Comparison of ENCODE assay signal across 8 cellular contexts in genomic region chr5:522899-523657, GRCh38. TPM values are rescaled to one million over a fixed set of nuclear protein-coding genes. Genes with fewer than 3 reads are reported as not detected.
DNase-seq lines count a peak whose midpoint lies in the region; ATAC-seq and TF ChIP-seq lines count a peak whose summit lies in the region.

No MANE protein-coding gene starts in this region.

- H3K27ac ChIP-seq in Panc1 (ENCODE audit: low read length), result no peak overlapping the region
- H3K27ac ChIP-seq in mesendoderm (ENCODE audit: low read depth, low read length), result no peak overlapping the region

- no peaks in the 10 kb centered on the region for H3K79me2 ChIP-seq in mesendoderm (ENCODE audit: control insufficient read depth, insufficient read depth, low read length)

- peak overlapping the region; percentile 22 to 52; a peak in 3 of 4 replicates for H3K4me3 ChIP-seq in Panc1 (ENCODE audit: low read depth in 2 of 2, low read length in 2 of 2)
- H3K4me3 ChIP-seq in mesendoderm (ENCODE audit: low read length), result no peak overlapping the region

- CTCF ChIA-PET in HEK293T (lab: Yijun Ruan, JAX), result interaction anchor here (0.5 kb wide), 1 partner anchor 283 kb away, joined by 3 read pairs; no protein-coding TSS in a partner anchor
- CTCF ChIA-PET in Panc1 (lab: Charles Lee), result no interaction called here

- H3K4me1 ChIP-seq in Panc1 (ENCODE audit: control insufficient read depth, insufficient read depth, low read length), result 0 out of 2 replicates have a peak, but pooled peaks cover 2% of the 10 kb centered on the region
- no peaks in the 10 kb centered on the region for H3K4me1 ChIP-seq in mesendoderm (ENCODE audit: control insufficient read depth, low read depth, low read length)

- no TSS peak for BruUV-seq in Panc1 (replicated peaks; lab: Mats Ljungman, UMichigan)

- H3K36me3 ChIP-seq in Panc1 (ENCODE audit: control insufficient read depth, insufficient read depth, low read length) (no peaks in the 10 kb centered on the region), mesendoderm (ENCODE audit: control insufficient read depth, insufficient read depth, low read length) (no peaks in the 10 kb centered on the region)

- H3K56ac ChIP-seq in mesendoderm (ENCODE audit: low read length), result no peak overlapping the region

- H3K4ac ChIP-seq in mesendoderm (ENCODE audit: low read depth, low read length), result no peak overlapping the region

- no peak overlapping the region for H2BK15ac ChIP-seq in mesendoderm (replicated peaks; ENCODE audit: low read depth)

- no peak overlapping the region for H2BK5ac ChIP-seq in mesendoderm (ENCODE audit: low read length)

- intact Hi-C loops in Panc1 (cut with micrococcal nuclease; ENCODE audit: unreplicated experiment), result no loop called here
- intact Hi-C loops in posterior vena cava (cut with DNase I), result no loop called here

- no peak overlapping the region for H3K9ac ChIP-seq in mesendoderm (ENCODE audit: low read length)

- in situ Hi-C loops in Panc1 (cut with HindIII; ENCODE audit: low pct_unique_long_range_greater_than_20kb, low sequenced_read_pairs), result no loop called here

- DNase-seq in AG08395 (ENCODE audit: low spot score), result peak; percentile 19
- peak; percentile 26 for DNase-seq in HEK293T (ENCODE audit: extremely low spot score)
- no peak for DNase-seq in Panc1 (ENCODE audit: low read depth, low spot score)
- DNase-seq in mesendoderm, result peak; percentile 61
- no peak for DNase-seq in cerebellum (ENCODE audit: low spot score)
- no peak for DNase-seq in posterior vena cava (ENCODE audit: low spot score)
- no peak for DNase-seq in activated CD8-positive, alpha-beta memory T cell treated with anti-CD3 and anti-CD28 coated beads for 24 hours

- H4K5ac ChIP-seq in mesendoderm (ENCODE audit: low read length), result no peak overlapping the region

- no CpG with 5 or more reads among the region's 30 CpGs for WGBS in mesendoderm (ENCODE audit: extremely low coverage, insufficient coverage, low lambda C conversion rate)

- H3K18ac ChIP-seq in mesendoderm (ENCODE audit: low read length), result no peak overlapping the region

- H4K8ac ChIP-seq in mesendoderm (ENCODE audit: low read depth, low read length), result no peak overlapping the region

- H3K23ac ChIP-seq in mesendoderm (ENCODE audit: low read length), result no peak overlapping the region

- POLR2A ChIA-PET in HEK293T (lab: Yijun Ruan, JAX), result no interaction called here
- POLR2A ChIA-PET in Panc1 (lab: Charles Lee), result no interaction called here

- no peaks in the 10 kb centered on the region for H3K79me1 ChIP-seq in mesendoderm (ENCODE audit: low read length)

- no peak overlapping the region for H2BK120ac ChIP-seq in mesendoderm (ENCODE audit: low read depth, low read length)

- H3K9me3 ChIP-seq in Panc1 (ENCODE audit: control insufficient read depth, insufficient read depth, low read depth, low read length), result no peaks in the 10 kb centered on the region

- H3K27me3 ChIP-seq in Panc1 (ENCODE audit: control insufficient read depth, insufficient read depth, low read length) (peaks cover 5% of the 10 kb centered on the region), mesendoderm (ENCODE audit: insufficient read depth, low read length, poor library complexity) (peaks cover 48% of the 10 kb centered on the region)

- no peak overlapping the region for H2AK5ac ChIP-seq in mesendoderm (ENCODE audit: low read length)

- no peak for TF ChIP-seq CTCF in Panc1 (IDR thresholded peaks at IDR 0.05)

- H3K4me2 ChIP-seq in mesendoderm (ENCODE audit: low read length), result no peak overlapping the region

- no peak for ATAC-seq in Panc1
- no peak for ATAC-seq in GM19397 (IDR thresholded peaks at IDR 0.05; ENCODE audit: unreplicated experiment)

TF ChIP-seq in HEK293T, 16 proteins besides CTCF, POLR2A, EP300 and RAD21:
- TF ChIP-seq L3MBTL2 (conservative IDR thresholded peaks at IDR 0.05) (no peak), TARDBP (IDR thresholded peaks at IDR 0.05) (no peak), ELF4 (IDR thresholded peaks at IDR 0.05) (no peak), FOXK2 (IDR thresholded peaks at IDR 0.05) (no peak), FOXM1 (IDR thresholded peaks at IDR 0.05; ENCODE audit: borderline replicate concordance) (no peak), PKNOX1 (IDR thresholded peaks at IDR 0.05) (no peak), CTBP1 (IDR thresholded peaks at IDR 0.05; ENCODE audit: borderline replicate concordance) (no peak), LEF1 (IDR thresholded peaks at IDR 0.05; ENCODE audit: borderline replicate concordance) (no peak), SUZ12 (IDR thresholded peaks at IDR 0.05) (no peak)

RNA-seq across cellular contexts. Expression of gene SLC9A3, which starts 1.2 kb away (rescaled TPM):
- total RNA-seq in Panc1 (2021; ENCODE audit: unreplicated experiment), result 2.0 TPM
- polyA plus RNA-seq in Panc1 (2012; ENCODE audit: insufficient read length), result 2.4 TPM
- polyA plus RNA-seq in mesendoderm (2013, experiment 1 of 2), result 1.1 TPM
- 1.1 TPM for polyA plus RNA-seq in mesendoderm (2013, experiment 2 of 2)
- total RNA-seq in cerebellum, result 1.8 TPM
- under 1 TPM; 0.69 to 0.71 TPM for total RNA-seq in posterior vena cava

Comparison
In these comparisons a context has a peak if more than half of its experiments do, and no peak if none do; other contexts are left out.
1. DNase-seq: peak in AG08395 (single experiment), HEK293T (single experiment) and mesendoderm (single experiment); none in Panc1 (single experiment), cerebellum (single experiment), posterior vena cava (single experiment) and activated CD8-positive, alpha-beta memory T cell treated with anti-CD3 and anti-CD28 coated beads for 24 hours (single experiment).